23 cellular contexts compared by ENCODE assay signal in the genomic region with DNA sequence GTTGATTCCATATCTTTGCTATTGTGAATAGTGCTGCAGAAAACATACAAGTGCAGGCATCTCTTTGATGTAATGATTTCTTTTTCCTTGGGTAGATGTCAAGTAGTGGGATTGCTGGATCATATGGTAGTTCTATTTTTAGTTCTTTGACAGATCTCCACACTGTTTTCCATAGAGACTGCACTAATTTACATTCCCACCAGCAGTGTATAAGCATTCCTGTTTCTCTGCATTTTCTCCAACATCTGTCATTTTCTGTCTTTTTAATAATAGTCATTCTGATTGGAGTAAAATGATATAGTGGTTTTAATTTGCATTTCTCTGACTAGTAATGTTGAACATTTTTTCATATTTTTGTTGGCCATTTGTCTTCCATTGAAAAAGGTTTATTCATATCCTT.
"Had no signal": no experiment of that assay in that cellular context is flagged by ENCODE, and none has a peak within 500 bp of the region (broad histone marks: within the 10 kb centered on the region; RNA-seq: fewer than 3 reads in every experiment).

No MANE protein-coding gene starts in this region.

- H3K27me3 Mint-ChIP-seq: IgD-negative memory B cell had no signal

- H3K4me3 ChIP-seq: K562, SJSA1, SK-N-MC had no signal

- DNase-seq: Kasumi-1, MM.1S, NCI-H1092 treated with DMSO at 0.1 percent for 48 hours, NCI-H1436, NCI-H187, NCI-H2029, NCI-H2081 treated with DMSO at 0.1 percent for 48 hours, NCI-H2171, NCI-H226, NCI-H446, NCI-H510A, NCI-H524 treated with DMSO at 0.1 percent for 48 hours, NCI-H69, NCI-H774, Right ventricle myocardium superior, RPMI8226, SIG-M5 had no signal

- H3K4me3 Mint-ChIP-seq: IgD-negative memory B cell had no signal

- H3K27ac ChIP-seq: HL-60, KMS-11, SJSA1, SK-N-MC had no signal

- H3K9me3 ChIP-seq: SJSA1 had no signal

- H3K4me1 Mint-ChIP-seq: IgD-negative memory B cell had no signal

- H3K27me3 ChIP-seq: SJSA1 had no signal

- H3K9ac ChIP-seq: KMS-11 had no signal

- H3K4me2 ChIP-seq: KMS-11 had no signal

- H3K27ac Mint-ChIP-seq: IgD-negative memory B cell had no signal
